In the genomic region with DNA sequence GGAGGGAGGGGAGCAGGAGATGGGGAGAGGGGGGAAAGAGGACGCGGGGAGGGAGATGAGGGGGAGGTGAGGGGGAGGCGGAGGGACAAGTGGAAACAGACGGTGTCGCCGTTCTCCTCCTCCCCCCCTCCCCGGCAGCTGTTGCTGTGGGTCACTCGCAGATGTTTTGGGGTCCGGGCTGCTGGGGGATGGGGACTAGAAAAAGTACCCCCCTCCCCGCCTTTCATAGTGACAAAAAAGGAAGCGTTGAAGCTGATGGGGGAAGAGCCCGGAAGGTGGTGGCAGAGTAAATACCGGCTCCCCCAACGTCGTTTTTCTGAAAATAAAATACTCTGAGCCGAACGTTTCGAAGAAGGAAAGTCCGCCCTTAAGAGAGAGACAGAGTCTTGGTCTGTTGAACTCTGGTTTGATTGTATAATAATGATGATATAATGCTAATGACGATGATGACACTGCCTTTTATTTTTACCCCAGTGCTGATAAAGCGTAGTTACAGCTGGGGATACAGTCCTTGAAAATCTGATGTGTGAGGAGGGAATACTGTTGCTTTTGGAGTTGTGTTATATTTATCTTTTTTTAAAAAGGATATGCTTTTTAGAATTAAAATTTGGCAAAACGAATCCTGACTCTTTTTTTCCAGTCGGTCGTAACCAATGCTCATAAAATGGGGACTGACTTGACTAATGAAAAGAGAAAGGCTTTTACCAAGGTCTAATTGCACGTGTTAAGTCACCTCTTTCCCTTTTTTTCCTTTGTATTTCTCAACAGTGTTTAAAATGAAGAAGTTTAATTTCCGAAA, we compare ENCODE assay signal across 8 cellular contexts. TPM values are rescaled to one million over a fixed set of nuclear protein-coding genes. Genes with fewer than 3 reads are reported as not detected.
DNase-seq lines count a peak whose midpoint lies in the region; ATAC-seq, FAIRE-seq and TF ChIP-seq lines count a peak whose summit lies in the region.

No MANE protein-coding gene starts in this region.

- no peaks in the 10 kb centered on the region for H3K36me3 ChIP-seq in kidney (ENCODE audit: control insufficient read depth in 1 of 2, insufficient read depth in 2 of 2, low read length in 2 of 2)
- H3K36me3 ChIP-seq in thyroid gland, result no peaks in the 10 kb centered on the region

- H3K9me3 ChIP-seq in kidney (ENCODE audit: control insufficient read depth in 1 of 2, low read length in 2 of 2) (no peaks in the 10 kb centered on the region), thyroid gland (no peaks in the 10 kb centered on the region)

- 2% methylated on average over 26 of the region's 26 CpGs for WGBS in thyroid gland, 2 donors

- no peak overlapping the region for H3K9ac ChIP-seq in kidney (ENCODE audit: low read length in 2 of 2)

- H3K27me3 ChIP-seq in thyroid gland, result no peaks in the 10 kb centered on the region

- H3K4me3 ChIP-seq in WI38 (ENCODE audit: low read depth, low read length) (peak overlapping the region; percentile 48), kidney (ENCODE audit: low read length in 2 of 2) (peak overlapping the region in 1 of 2 donors; percentile 43), thyroid gland (replicated peaks in 1 of 3) (peak overlapping the region; percentile 7 to 71 (median 40))

- H3K9me3 Mint-ChIP-seq in activated T-cell treated with anti-CD3 and anti-CD28 coated beads, Interleukin-2, amount 50 U/mL, for 72 hours, result no peaks in the 10 kb centered on the region

- H3K27ac ChIP-seq in kidney (ENCODE audit: low read depth in 2 of 2, low read length in 2 of 2) (no peak overlapping the region), thyroid gland (peak overlapping the region in 1 of 3 donors; percentile 63)

- no peak for TF ChIP-seq CTCF in WI38 (IDR thresholded peaks at IDR 0.05; ENCODE audit: low read depth, low read length)
- no peak for TF ChIP-seq CTCF in kidney (IDR thresholded peaks at IDR 0.05; ENCODE audit: borderline replicate concordance, extremely low read depth, insufficient read depth)
- no peak for TF ChIP-seq CTCF in thyroid gland (IDR thresholded peaks at IDR 0.05)

- no peak for ATAC-seq in activated T-cell treated with anti-CD3 and anti-CD28 coated beads, Interleukin-2, amount 50 U/mL, for 72 hours (replicated peaks in 1 of 2)
- ATAC-seq in activated CD4-positive, CD25-positive, alpha-beta regulatory T cell treated with anti-CD3 and anti-CD28 coated beads, Interleukin-2, amount 50 U/mL, for 24 hours, result no peak
- ATAC-seq in HG03439 (IDR thresholded peaks at IDR 0.05; ENCODE audit: unreplicated experiment), result no peak

- peaks cover 3% of the 10 kb centered on the region in 2 donors for H3K36me3 Mint-ChIP-seq in activated T-cell treated with anti-CD3 and anti-CD28 coated beads, Interleukin-2, amount 50 U/mL, for 72 hours (ENCODE audit: insufficient read depth in 2 of 2)

- no peak for TF ChIP-seq POLR2A in thyroid gland (IDR thresholded peaks at IDR 0.05)

- no peak overlapping the region for H3K27ac Mint-ChIP-seq in activated T-cell treated with anti-CD3 and anti-CD28 coated beads, Interleukin-2, amount 50 U/mL, for 72 hours

- H3K4me1 ChIP-seq in kidney (ENCODE audit: control insufficient read depth in 1 of 2, insufficient read depth in 1 of 2, low read depth in 1 of 2, low read length in 2 of 2) (no peaks in the 10 kb centered on the region), thyroid gland (peaks cover 0 to 6% of the 10 kb centered on the region in 2 donors)

- no peak for DNase-seq in activated T-cell treated with anti-CD3 and anti-CD28 coated beads, Interleukin-2, amount 50 U/mL, for 72 hours
- DNase-seq in activated T-cell treated with anti-CD3 and anti-CD28 coated beads for 4 hours, result no peak
- peak; percentile 66 for DNase-seq in kidney
- DNase-seq in thyroid gland, result peak in 1 of 2 donors; percentile 49
- DNase-seq in GM19239 (ENCODE audit: insufficient read length, low spot score), result no peak

- peaks cover 54% of the 10 kb centered on the region for H3K27me3 Mint-ChIP-seq in activated T-cell treated with anti-CD3 and anti-CD28 coated beads, Interleukin-2, amount 50 U/mL, for 72 hours (ENCODE audit: low read depth)

- H3K4me3 Mint-ChIP-seq in activated T-cell treated with anti-CD3 and anti-CD28 coated beads, Interleukin-2, amount 50 U/mL, for 72 hours, result peak overlapping the region; percentile 67 to 69

- peaks cover 22% of the 10 kb centered on the region for H3K4me1 Mint-ChIP-seq in activated T-cell treated with anti-CD3 and anti-CD28 coated beads, Interleukin-2, amount 50 U/mL, for 72 hours (ENCODE audit: low read depth)

- no peak for FAIRE-seq in kidney (lab: Jason Lieb, UNC)
- no peak for FAIRE-seq in GM19239 (lab: Jason Lieb, UNC)

- intact Hi-C loops in kidney (cut with DNase I), result no loop called here
- intact Hi-C loops in thyroid gland (cut with DNase I), result no loop called here

RNA-seq across cellular contexts. Expression of a gene that starts 1.0 kb away (rescaled TPM):
- not detected for total RNA-seq in activated T-cell treated with anti-CD3 and anti-CD28 coated beads, Interleukin-2, amount 50 U/mL, for 72 hours
- total RNA-seq in kidney (not detected), thyroid gland (10 to 100 TPM in 3 of 4 donors, 1 to 10 TPM in 1; 8.9 to 24.9 (median 21.9) TPM)
- polyA plus RNA-seq in kidney (ENCODE audit: insufficient read depth, low read depth, low replicate concordance), result not detected
